ENCODE assay signal across 23 cellular contexts in the genomic region with DNA sequence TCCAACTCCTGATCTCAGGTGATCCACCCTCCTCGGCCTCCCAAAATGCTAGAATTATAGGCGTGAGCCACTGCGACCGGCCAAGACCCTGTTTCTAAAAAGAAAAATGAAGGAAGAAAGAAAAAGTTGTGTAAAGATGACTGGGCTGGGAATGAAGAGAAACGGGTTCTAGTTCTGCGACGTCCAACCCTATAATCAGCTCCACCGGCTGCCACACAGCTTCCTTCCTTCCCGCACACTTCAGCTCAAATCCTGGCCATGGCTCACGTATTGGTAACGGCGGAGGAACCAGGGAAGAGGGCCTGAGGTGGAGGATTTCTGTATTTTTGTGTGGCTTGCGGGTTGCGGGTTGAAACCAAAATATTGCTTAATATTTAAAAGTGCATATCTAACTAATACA.
"Had no signal": no experiment of that assay in that cellular context is flagged by ENCODE, and none has a peak within 500 bp of the region (broad histone marks: within the 10 kb centered on the region; RNA-seq: fewer than 3 reads in every experiment).

No MANE protein-coding gene starts in this region.

- H3K27ac Mint-ChIP-seq: activated CD4-positive, alpha-beta T cell treated with anti-CD3 and anti-CD28 coated beads for 36 hours; activated CD8-positive, alpha-beta T cell treated with anti-CD3 and anti-CD28 coated beads for 36 hours; activated naive CD4-positive, alpha-beta T cell treated with anti-CD3 and anti-CD28 coated beads, Interleukin-2, amount 50 U/mL, for 24 hours; activated T-cell treated with anti-CD3 and anti-CD28 coated beads, Interleukin-2, amount 50 U/mL, for 72 hours had no signal

- H3K36me3 ChIP-seq: MG63 had no signal

- H3K27ac ChIP-seq: body of pancreas, KMS-11, SK-N-MC, VCaP had no signal

- H3K4me1 ChIP-seq: body of pancreas had no signal

- H3K4me1 Mint-ChIP-seq: activated naive CD4-positive, alpha-beta T cell treated with anti-CD3 and anti-CD28 coated beads, Interleukin-2, amount 50 U/mL, for 24 hours; central memory CD8-positive, alpha-beta T cell had no signal

- H3K27me3 Mint-ChIP-seq: activated naive CD4-positive, alpha-beta T cell treated with anti-CD3 and anti-CD28 coated beads, Interleukin-2, amount 50 U/mL, for 24 hours had no signal

- H3K4me3 Mint-ChIP-seq: activated CD4-positive, alpha-beta T cell treated with anti-CD3 and anti-CD28 coated beads for 36 hours; activated CD8-positive, alpha-beta T cell treated with anti-CD3 and anti-CD28 coated beads for 36 hours; activated naive CD4-positive, alpha-beta T cell treated with anti-CD3 and anti-CD28 coated beads, Interleukin-2, amount 50 U/mL, for 24 hours; activated T-cell treated with anti-CD3 and anti-CD28 coated beads, Interleukin-2, amount 50 U/mL, for 72 hours; central memory CD8-positive, alpha-beta T cell had no signal

- H3K9me3 Mint-ChIP-seq: activated CD8-positive, alpha-beta T cell treated with anti-CD3 and anti-CD28 coated beads for 36 hours; activated naive CD4-positive, alpha-beta T cell treated with anti-CD3 and anti-CD28 coated beads, Interleukin-2, amount 50 U/mL, for 24 hours; activated T-cell treated with anti-CD3 and anti-CD28 coated beads, Interleukin-2, amount 50 U/mL, for 72 hours; central memory CD8-positive, alpha-beta T cell had no signal

- H3K9ac ChIP-seq: KMS-11 had no signal

- ATAC-seq: activated CD4-positive, alpha-beta T cell treated with anti-CD3 and anti-CD28 coated beads for 36 hours; activated CD8-positive, alpha-beta T cell treated with anti-CD3 and anti-CD28 coated beads for 36 hours; activated T-cell treated with anti-CD3 and anti-CD28 coated beads, Interleukin-2, amount 50 U/mL, for 72 hours; body of pancreas had no signal

- H3K36me3 Mint-ChIP-seq: activated naive CD4-positive, alpha-beta T cell treated with anti-CD3 and anti-CD28 coated beads, Interleukin-2, amount 50 U/mL, for 24 hours had no signal

- H3K4me3 ChIP-seq: body of pancreas, MG63, SK-N-MC had no signal

- H3K4me2 ChIP-seq: KMS-11 had no signal

- H3K9me3 ChIP-seq: body of pancreas, MG63 had no signal

- H3K27me3 ChIP-seq: body of pancreas, MG63 had no signal

- FAIRE-seq: RCC 7860 had no signal

- DNase-seq: activated CD4-positive, alpha-beta T cell treated with anti-CD3 and anti-CD28 coated beads for 36 hours; activated CD4-positive, alpha-beta T cell treated with anti-CD3 and anti-CD28 coated beads, Interleukin-2, amount 50 U/mL, for 1 hour; activated CD8-positive, alpha-beta memory T cell treated with anti-CD3 and anti-CD28 coated beads, Interleukin-2, amount 50 U/mL, for 4 hours; activated CD8-positive, alpha-beta T cell treated with anti-CD3 and anti-CD28 coated beads for 36 hours; activated naive CD4-positive, alpha-beta T cell; activated T-cell treated with anti-CD3 and anti-CD28 coated beads, Interleukin-2, amount 50 U/mL, for 72 hours; aorta; body of pancreas; NCI-H1105; NCI-H1436; NCI-H1694 treated with DMSO at 0.1 percent for 48 hours; NCI-H2081; NCI-H446; NCI-H524; SIG-M5; T-helper 1 cell had no signal
